In genomic region chr5:140575309-140575708, GRCh38 we compare ENCODE assay signal across 1 cellular context.
TF ChIP-seq lines count a peak whose summit lies in the region.

No MANE protein-coding gene starts in this region.

TF ChIP-seq in H1, 55 proteins besides CTCF, POLR2A, EP300 and RAD21:
- TF ChIP-seq, protein P1, sequence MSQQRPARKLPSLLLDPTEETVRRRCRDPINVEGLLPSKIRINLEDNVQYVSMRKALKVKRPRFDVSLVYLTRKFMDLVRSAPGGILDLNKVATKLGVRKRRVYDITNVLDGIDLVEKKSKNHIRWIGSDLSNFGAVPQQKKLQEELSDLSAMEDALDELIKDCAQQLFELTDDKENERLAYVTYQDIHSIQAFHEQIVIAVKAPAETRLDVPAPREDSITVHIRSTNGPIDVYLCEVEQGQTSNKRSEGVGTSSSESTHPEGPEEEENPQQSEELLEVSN (IDR thresholded peaks at IDR 0.05), result no peak
- TF ChIP-seq SP2 (IDR thresholded peaks at IDR 0.05; ENCODE audit: low read length), result no peak
- no peak for TF ChIP-seq SP1 (IDR thresholded peaks at IDR 0.05; ENCODE audit: low read depth, low read length)
- TF ChIP-seq RFX5 (IDR thresholded peaks at IDR 0.05; ENCODE audit: borderline replicate concordance, low read depth, low read length), result no peak
- TF ChIP-seq BACH1 (IDR thresholded peaks at IDR 0.05; ENCODE audit: low read length), result no peak
- no peak for TF ChIP-seq GABPA (IDR thresholded peaks at IDR 0.05; ENCODE audit: borderline replicate concordance, insufficient read depth, low read length)
